Comparison of ENCODE assay signal across 34 cellular contexts in the genomic region with DNA sequence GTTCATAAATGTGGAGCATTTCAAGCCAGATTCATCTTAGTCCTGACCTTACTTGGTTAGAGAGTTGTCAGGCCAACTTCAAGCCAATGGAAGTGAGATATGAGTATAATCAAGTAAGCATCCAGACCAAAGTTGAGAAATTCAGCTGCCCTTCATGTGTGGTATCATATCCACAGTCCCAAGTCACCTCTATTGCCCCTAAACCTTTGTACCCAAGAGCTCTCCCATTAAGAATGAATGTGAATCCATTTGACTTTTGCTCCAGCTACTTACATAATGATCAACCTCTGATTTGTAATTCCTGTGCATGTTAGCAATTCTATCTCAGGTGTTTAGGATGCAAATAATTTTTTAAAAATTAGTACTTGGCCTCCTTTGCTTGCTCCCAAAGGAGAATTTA.
"Had no signal": no experiment of that assay in that cellular context is flagged by ENCODE, and none has a peak within 500 bp of the region (broad histone marks: within the 10 kb centered on the region; RNA-seq: fewer than 3 reads in every experiment).

No MANE protein-coding gene starts in this region.

- H3K27me3 ChIP-seq: adrenal gland, body of pancreas, brain microvascular endothelial cell, breast epithelium had no signal

- DNase-seq: activated B cell treated with CpG ODN at 0.5 μM for 24 hours; activated CD4-positive, alpha-beta memory T cell treated with anti-CD3 and anti-CD28 coated beads for 36 hours; activated CD4-positive, alpha-beta T cell treated with anti-CD3 and anti-CD28 coated beads for 4 hours; activated CD4-positive, alpha-beta T cell treated with anti-CD3 and anti-CD28 coated beads, Interleukin-2, amount 10 ng/mL, durations not matched to agents 24 days and 14 days; activated CD4-positive, alpha-beta T cell treated with anti-CD3 and anti-CD28 coated beads, Interleukin-2, amount 50 U/mL, for 1 hour; activated CD4-positive, alpha-beta T cell treated with anti-CD3 and anti-CD28 coated beads, Interleukin-2, amount 50 U/mL, for 4 hours; activated CD4-positive, CD25-positive, alpha-beta regulatory T cell treated with anti-CD3 and anti-CD28 coated beads, Interleukin-2, amount 50 U/mL, for 72 hours; activated CD8-positive, alpha-beta memory T cell treated with anti-CD3 and anti-CD28 coated beads, Interleukin-2, amount 50 U/mL, for 4 hours; activated CD8-positive, alpha-beta T cell treated with anti-CD3 and anti-CD28 coated beads for 36 hours; activated effector memory CD4-positive, alpha-beta T cell treated with anti-CD3 and anti-CD28 coated beads, Interleukin-2, amount 50 U/mL, for 16 hours; activated gamma-delta T cell treated with Interleukin-2 at 50 U/mL for 16 hours; activated naive CD4-positive, alpha-beta T cell; activated naive CD4-positive, alpha-beta T cell treated with anti-CD3 and anti-CD28 coated beads for 36 hours; activated naive CD4-positive, alpha-beta T cell treated with anti-CD3 and anti-CD28 coated beads, Interleukin-2, amount 50 U/mL, for 16 hours; activated naive CD8-positive, alpha-beta T cell treated with anti-CD3 and anti-CD28 coated beads for 36 hours; activated T-cell treated with anti-CD3 and anti-CD28 coated beads for 4 hours; activated T-cell treated with anti-CD3 and anti-CD28 coated beads, Interleukin-2, amount 50 U/mL, for 1 hour; activated T-cell treated with anti-CD3 and anti-CD28 coated beads, Interleukin-2, amount 50 U/mL, for 4 hours; activated T-cell treated with anti-CD3 and anti-CD28 coated beads, Interleukin-2, amount 50 U/mL, for 72 hours; adrenal gland; amniotic stem cell; aorta; body of pancreas; brain microvascular endothelial cell; central memory CD4-positive, alpha-beta T cell; SW 1271; T-helper 1 cell; T-helper 2 cell; T-helper 9 cell had no signal

- H3K4me1 ChIP-seq: adrenal gland, breast epithelium had no signal

- ATAC-seq: activated CD8-positive, alpha-beta T cell treated with anti-CD3 and anti-CD28 coated beads for 36 hours; activated naive CD4-positive, alpha-beta T cell treated with anti-CD3 and anti-CD28 coated beads, Interleukin-2, amount 50 U/mL, for 72 hours; activated T-cell treated with anti-CD3 and anti-CD28 coated beads, Interleukin-2, amount 50 U/mL, for 4 hours; activated T-cell treated with anti-CD3 and anti-CD28 coated beads, Interleukin-2, amount 50 U/mL, for 72 hours; activated T-helper 17 cell treated with anti-CD3 and anti-CD28 coated beads, Interleukin-2, amount 50 U/mL, for 72 hours; body of pancreas had no signal

- FAIRE-seq: astrocyte, TTC549 had no signal

- H3K36me3 ChIP-seq: adrenal gland, brain microvascular endothelial cell, breast epithelium had no signal

- H3K27ac ChIP-seq: adrenal gland, body of pancreas, brain microvascular endothelial cell, breast epithelium had no signal

- H3K4me3 ChIP-seq: adrenal gland, body of pancreas, breast epithelium had no signal

- H3K9me3 ChIP-seq: adrenal gland, body of pancreas, breast epithelium had no signal
